1 cellular context compared by ENCODE assay signal in the genomic region with DNA sequence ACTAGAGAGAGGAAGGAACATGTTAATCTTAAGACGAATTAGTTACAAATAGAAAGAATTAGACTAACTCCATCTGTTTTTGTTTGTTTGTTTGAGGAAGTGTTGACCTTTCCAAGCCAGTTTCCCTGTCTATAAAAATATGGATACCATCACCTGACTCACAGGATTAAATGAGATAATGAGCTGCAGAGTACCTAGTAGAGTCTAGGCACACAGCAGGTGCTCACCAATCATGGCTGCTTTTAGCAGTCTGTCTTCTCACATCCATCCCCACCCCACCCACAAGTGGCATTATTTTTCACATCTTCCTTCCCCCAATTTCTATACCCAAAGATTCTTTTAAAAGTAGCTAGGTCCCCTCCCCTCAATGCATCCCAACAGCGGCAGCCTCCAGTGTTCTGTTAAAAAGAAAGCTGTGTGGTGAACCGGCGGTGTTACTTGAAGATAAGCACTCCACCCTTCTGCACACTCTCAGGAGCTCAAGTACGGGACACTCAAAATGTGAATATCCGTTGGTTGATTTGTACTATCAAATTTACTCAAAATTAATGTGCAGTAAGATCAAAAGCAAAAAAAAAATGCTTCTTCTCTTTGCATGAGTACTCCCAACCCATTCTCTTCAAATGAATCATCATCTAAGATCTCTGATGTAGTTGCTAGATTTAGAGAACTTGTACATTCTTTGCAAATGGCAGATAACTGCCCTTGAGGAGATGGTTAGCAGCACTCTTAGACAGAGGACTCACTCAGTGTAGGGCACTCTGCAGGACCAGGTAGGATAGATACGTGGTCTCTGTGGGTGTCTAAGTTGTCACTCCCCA.
TF ChIP-seq lines count a peak whose summit lies in the region.

No MANE protein-coding gene starts in this region.

TF ChIP-seq in HCT116, 20 proteins besides CTCF, POLR2A, EP300 and RAD21 (continued from another document):
- TF ChIP-seq, protein P1, sequence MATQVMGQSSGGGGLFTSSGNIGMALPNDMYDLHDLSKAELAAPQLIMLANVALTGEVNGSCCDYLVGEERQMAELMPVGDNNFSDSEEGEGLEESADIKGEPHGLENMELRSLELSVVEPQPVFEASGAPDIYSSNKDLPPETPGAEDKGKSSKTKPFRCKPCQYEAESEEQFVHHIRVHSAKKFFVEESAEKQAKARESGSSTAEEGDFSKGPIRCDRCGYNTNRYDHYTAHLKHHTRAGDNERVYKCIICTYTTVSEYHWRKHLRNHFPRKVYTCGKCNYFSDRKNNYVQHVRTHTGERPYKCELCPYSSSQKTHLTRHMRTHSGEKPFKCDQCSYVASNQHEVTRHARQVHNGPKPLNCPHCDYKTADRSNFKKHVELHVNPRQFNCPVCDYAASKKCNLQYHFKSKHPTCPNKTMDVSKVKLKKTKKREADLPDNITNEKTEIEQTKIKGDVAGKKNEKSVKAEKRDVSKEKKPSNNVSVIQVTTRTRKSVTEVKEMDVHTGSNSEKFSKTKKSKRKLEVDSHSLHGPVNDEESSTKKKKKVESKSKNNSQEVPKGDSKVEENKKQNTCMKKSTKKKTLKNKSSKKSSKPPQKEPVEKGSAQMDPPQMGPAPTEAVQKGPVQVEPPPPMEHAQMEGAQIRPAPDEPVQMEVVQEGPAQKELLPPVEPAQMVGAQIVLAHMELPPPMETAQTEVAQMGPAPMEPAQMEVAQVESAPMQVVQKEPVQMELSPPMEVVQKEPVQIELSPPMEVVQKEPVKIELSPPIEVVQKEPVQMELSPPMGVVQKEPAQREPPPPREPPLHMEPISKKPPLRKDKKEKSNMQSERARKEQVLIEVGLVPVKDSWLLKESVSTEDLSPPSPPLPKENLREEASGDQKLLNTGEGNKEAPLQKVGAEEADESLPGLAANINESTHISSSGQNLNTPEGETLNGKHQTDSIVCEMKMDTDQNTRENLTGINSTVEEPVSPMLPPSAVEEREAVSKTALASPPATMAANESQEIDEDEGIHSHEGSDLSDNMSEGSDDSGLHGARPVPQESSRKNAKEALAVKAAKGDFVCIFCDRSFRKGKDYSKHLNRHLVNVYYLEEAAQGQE (IDR thresholded peaks at IDR 0.05; ENCODE audit: low read depth), result no peak
- no peak for TF ChIP-seq ELF1 (IDR thresholded peaks at IDR 0.05; ENCODE audit: borderline replicate concordance, low read depth)
- no peak for TF ChIP-seq EZH2 (IDR thresholded peaks at IDR 0.05)
- no peak for TF ChIP-seq FOSL1 (IDR thresholded peaks at IDR 0.05; ENCODE audit: low read depth)
- TF ChIP-seq POLR2AphosphoS5 (IDR thresholded peaks at IDR 0.05; ENCODE audit: low read depth, low read length), result no peak
- TF ChIP-seq YY1 (IDR thresholded peaks at IDR 0.05; ENCODE audit: extremely low read depth, insufficient replicate concordance, low read depth, low read length), result no peak
- TF ChIP-seq CEBPB (IDR thresholded peaks at IDR 0.05; ENCODE audit: low read depth), result no peak
- TF ChIP-seq SRF (IDR thresholded peaks at IDR 0.05; ENCODE audit: low read depth), result no peak
- no peak for TF ChIP-seq TCF7L2 (IDR thresholded peaks at IDR 0.05; ENCODE audit: borderline replicate concordance, extremely low read depth, insufficient read depth, insufficient read length)
- TF ChIP-seq SP1 (IDR thresholded peaks at IDR 0.05; ENCODE audit: low read depth), result no peak
- TF ChIP-seq ZNF274 (IDR thresholded peaks at IDR 0.05; ENCODE audit: low read depth, low read length), result no peak
- no peak for TF ChIP-seq JUND (IDR thresholded peaks at IDR 0.05)
